Comparison of ENCODE assay signal across 31 cellular contexts in genomic region chr12:70822431-70822830, GRCh38.
"Had no signal": no experiment of that assay in that cellular context is flagged by ENCODE, and none has a peak within 500 bp of the region (broad histone marks: within the 10 kb centered on the region; RNA-seq: fewer than 3 reads in every experiment).

No MANE protein-coding gene starts in this region.

- H3K27me3 Mint-ChIP-seq: activated B cell treated with CpG ODN at 0.5 μM for 24 hours; activated CD4-positive, alpha-beta memory T cell treated with anti-CD3 and anti-CD28 coated beads for 36 hours; activated naive CD8-positive, alpha-beta T cell treated with anti-CD3 and anti-CD28 coated beads, Interleukin-2, amount 10 ng/mL, durations not matched to agents 7 days and 5 days; activated T-helper 17 cell treated with anti-CD3 and anti-CD28 coated beads, Interleukin-2, amount 50 U/mL, for 72 hours had no signal

- H3K4me2 ChIP-seq: PC-9 had no signal

- DNase-seq: activated B cell treated with CpG ODN at 0.5 μM for 24 hours; activated CD4-positive, alpha-beta memory T cell treated with anti-CD3 and anti-CD28 coated beads for 36 hours; activated CD4-positive, alpha-beta T cell treated with anti-CD3 and anti-CD28 coated beads for 4 hours; activated CD4-positive, alpha-beta T cell treated with anti-CD3 and anti-CD28 coated beads, Interleukin-2, amount 50 U/mL, for 1 hour; activated CD4-positive, CD25-positive, alpha-beta regulatory T cell treated with anti-CD3 and anti-CD28 coated beads, Interleukin-2, amount 50 U/mL, for 72 hours; activated CD8-positive, alpha-beta memory T cell treated with anti-CD3 and anti-CD28 coated beads, Interleukin-2, amount 50 U/mL, for 4 hours; activated effector memory CD4-positive, alpha-beta T cell treated with anti-CD3 and anti-CD28 coated beads, Interleukin-2, amount 50 U/mL, for 16 hours; activated naive CD4-positive, alpha-beta T cell; activated naive CD4-positive, alpha-beta T cell treated with anti-CD3 and anti-CD28 coated beads, Interleukin-2, amount 50 U/mL, for 16 hours; activated naive CD8-positive, alpha-beta T cell treated with anti-CD3 and anti-CD28 coated beads, Interleukin-2, amount 10 ng/mL, durations not matched to agents 7 days and 5 days; activated T-cell treated with anti-CD3 and anti-CD28 coated beads for 4 hours; activated T-cell treated with anti-CD3 and anti-CD28 coated beads, Interleukin-2, amount 50 U/mL, for 72 hours; Karpas-422; NCI-H1105; NCI-H1417 treated with DMSO at 0.1 percent for 48 hours; NCI-H187 treated with DMSO at 0.1 percent for 48 hours; NCI-H2081 treated with DMSO at 0.1 percent for 48 hours; NCI-H226; NCI-H526; NCI-H748 treated with DMSO at 0.1 percent for 48 hours; PC-9; SIG-M5; SW 1271; T-helper 1 cell; T-helper 2 cell; T-helper 9 cell had no signal

- H3K9me3 ChIP-seq: ascending aorta, breast epithelium had no signal

- ATAC-seq: activated T-cell treated with anti-CD3 and anti-CD28 coated beads, Interleukin-2, amount 50 U/mL, for 72 hours; activated T-helper 17 cell treated with anti-CD3 and anti-CD28 coated beads, Interleukin-2, amount 50 U/mL, for 72 hours; Right ventricle myocardium inferior had no signal

- H3K4me3 Mint-ChIP-seq: activated B cell treated with CpG ODN at 0.5 μM for 24 hours; activated CD4-positive, alpha-beta memory T cell treated with anti-CD3 and anti-CD28 coated beads for 36 hours; activated naive CD8-positive, alpha-beta T cell treated with anti-CD3 and anti-CD28 coated beads, Interleukin-2, amount 10 ng/mL, durations not matched to agents 7 days and 5 days; activated T-cell treated with anti-CD3 and anti-CD28 coated beads, Interleukin-2, amount 50 U/mL, for 72 hours; activated T-helper 17 cell treated with anti-CD3 and anti-CD28 coated beads, Interleukin-2, amount 50 U/mL, for 72 hours had no signal

- H3K36me3 Mint-ChIP-seq: activated CD4-positive, alpha-beta memory T cell treated with anti-CD3 and anti-CD28 coated beads for 36 hours; activated naive CD8-positive, alpha-beta T cell treated with anti-CD3 and anti-CD28 coated beads, Interleukin-2, amount 10 ng/mL, durations not matched to agents 7 days and 5 days had no signal

- H3K36me3 ChIP-seq: ascending aorta, breast epithelium had no signal

- H3K4me1 ChIP-seq: ascending aorta, breast epithelium had no signal

- H3K27ac ChIP-seq: ascending aorta, breast epithelium, PC-9, RWPE1 had no signal

- H3K27me3 ChIP-seq: ascending aorta, breast epithelium had no signal

- H3K9me3 Mint-ChIP-seq: activated CD4-positive, alpha-beta memory T cell treated with anti-CD3 and anti-CD28 coated beads for 36 hours; activated naive CD8-positive, alpha-beta T cell treated with anti-CD3 and anti-CD28 coated beads, Interleukin-2, amount 10 ng/mL, durations not matched to agents 7 days and 5 days; activated T-helper 17 cell treated with anti-CD3 and anti-CD28 coated beads, Interleukin-2, amount 50 U/mL, for 72 hours had no signal

- H3K4me1 Mint-ChIP-seq: activated B cell treated with CpG ODN at 0.5 μM for 24 hours; activated naive CD8-positive, alpha-beta T cell treated with anti-CD3 and anti-CD28 coated beads, Interleukin-2, amount 10 ng/mL, durations not matched to agents 7 days and 5 days; activated T-helper 17 cell treated with anti-CD3 and anti-CD28 coated beads, Interleukin-2, amount 50 U/mL, for 72 hours had no signal

- H3K4me3 ChIP-seq: ascending aorta, breast epithelium, PC-9 had no signal

- H3K27ac Mint-ChIP-seq: activated B cell treated with CpG ODN at 0.5 μM for 24 hours; activated CD4-positive, alpha-beta memory T cell treated with anti-CD3 and anti-CD28 coated beads for 36 hours; activated naive CD8-positive, alpha-beta T cell treated with anti-CD3 and anti-CD28 coated beads, Interleukin-2, amount 10 ng/mL, durations not matched to agents 7 days and 5 days; activated T-cell treated with anti-CD3 and anti-CD28 coated beads, Interleukin-2, amount 50 U/mL, for 72 hours; activated T-helper 17 cell treated with anti-CD3 and anti-CD28 coated beads, Interleukin-2, amount 50 U/mL, for 72 hours had no signal

- H2AFZ ChIP-seq: PC-9 had no signal
